In genomic region chr11:112127056-112127455, GRCh38 we compare ENCODE assay signal across 15 cellular contexts. TPM values are rescaled to one million over a fixed set of nuclear protein-coding genes. Genes with fewer than 3 reads are reported as not detected.
DNase-seq lines count a peak whose midpoint lies in the region; ATAC-seq, FAIRE-seq and TF ChIP-seq lines count a peak whose summit lies in the region.
"Had no signal": no experiment of that assay in that cellular context is flagged by ENCODE, and none has a peak within 500 bp of the region (broad histone marks: within the 10 kb centered on the region; RNA-seq: fewer than 3 reads in every experiment).

No MANE protein-coding gene starts in this region.

- 43% methylated on average over 2 of the region's 2 CpGs for WGBS in K562 (ENCODE audit: insufficient coverage, low coverage, missing lambda C conversion rate)

- H3K9me1 ChIP-seq in K562 (ENCODE audit: control insufficient read depth, insufficient read depth, low read length): no peaks in the 10 kb centered on the region

- no peak for TF ChIP-seq CTCF in HEK293 (tag by site-specific recombination; IDR thresholded peaks at IDR 0.05)
- no peak for TF ChIP-seq CTCF in RWPE1 (conservative IDR thresholded peaks at IDR 0.05; ENCODE audit: low read depth)
- no peak for TF ChIP-seq CTCF in K562 (IDR thresholded peaks at IDR 0.05 in 2 of 3, conservative IDR thresholded peaks at IDR 0.05 in 1 of 3; ENCODE audit: insufficient read depth in 2 of 3, low read depth in 1 of 3, low read length in 3 of 3)
- TF ChIP-seq CTCF in ascending aorta (IDR thresholded peaks at IDR 0.05): no peak

- no peak overlapping the region for H3K9ac ChIP-seq in K562 (ENCODE audit: insufficient read depth in 1 of 2, low read depth in 2 of 2, low read length in 2 of 2)
- H3K9ac ChIP-seq: BLaER1 treated with 17β-estradiol and CSF1 and Interleukin-3, amounts not matched to agents 10 nM and 100 nM had no signal

- POLR2A ChIA-PET in HEK293 (lab: Yijun Ruan, JAX): no interaction called here
- POLR2A ChIA-PET in RWPE1 (lab: Yijun Ruan, JAX; ENCODE audit: low non-redundant PET): no interaction called here
- POLR2A ChIA-PET in K562 (lab: Yijun Ruan, JAX): interaction anchor here (0.6 kb wide), 2 partner anchors 11 to 125 kb away, joined by 3 to 4 read pairs; no protein-coding TSS in a partner anchor

- no TSS peak for BruUV-seq in K562 (replicated peaks; lab: Mats Ljungman, UMichigan)

- no peak overlapping the region for H2AFZ ChIP-seq in K562 (ENCODE audit: low read depth, low read length)
- H2AFZ ChIP-seq: GM23338 had no signal

- H3K9me3 ChIP-seq in HEK293 (ENCODE audit: control insufficient read depth, insufficient read depth, low read depth, low read length) (no peaks in the 10 kb centered on the region), K562 (replicated peaks; ENCODE audit: control insufficient read depth, insufficient read depth, low read depth, low read length) (no peaks in the 10 kb centered on the region), ascending aorta (no peaks in the 10 kb centered on the region)
- H3K9me3 ChIP-seq: BLaER1 treated with 17β-estradiol and CSF1 and Interleukin-3, amounts not matched to agents 10 nM and 100 nM had no signal

- no peak for DNase-seq in RWPE1 (ENCODE audit: low spot score)
- no peak for DNase-seq in K562 (ENCODE audit: extremely low read depth in 1 of 4, low spot score in 3 of 4)
- DNase-seq in KG1 (lab: John Stamatoyannopoulos, UW): no peak
- DNase-seq in ascending aorta (ENCODE audit: low spot score in 2 of 2): no peak
- DNase-seq: Calu3; CD8-positive, alpha-beta T cell; DMS79 treated with DMSO at 0.1 percent for 48 hours; GF-D8 had no signal

- CTCF ChIA-PET in HEK293 (lab: Yijun Ruan, JAX) (interaction anchor here (1.3 kb wide), 1 partner anchor 152 kb away, joined by 3 read pairs; no protein-coding TSS in a partner anchor), RWPE1 (lab: Yijun Ruan, JAX) (interaction anchor here (0.6 to 0.7 kb wide), 2 partner anchors 14 to 153 kb away, joined by 4 to 8 read pairs; no protein-coding TSS in a partner anchor), K562 (lab: Yijun Ruan, JAX; ENCODE audit: low intra/inter-chr PET ratio) (no interaction called here)

- H3K4me1 ChIP-seq in HEK293 (ENCODE audit: control insufficient read depth, insufficient read depth, low read length) (0 out of 2 replicates have a peak, but pooled peaks cover 3% of the 10 kb centered on the region), K562 (replicated peaks in 1 of 2; ENCODE audit: control insufficient read depth in 2 of 2, insufficient read depth in 2 of 2, low read length in 2 of 2) (no peaks in the 10 kb centered on the region), ascending aorta (no peaks in the 10 kb centered on the region)

- H3K4me3 ChIP-seq in HEK293 (ENCODE audit: low read depth, low read length): no peak overlapping the region
- H3K4me3 ChIP-seq in K562: no peak overlapping the region
- no peak overlapping the region for H3K4me3 ChIP-seq in ascending aorta
- H3K4me3 ChIP-seq: BLaER1 treated with 17β-estradiol and CSF1 and Interleukin-3, amounts not matched to agents 10 nM and 100 nM; GM23338 had no signal

- no peak for FAIRE-seq in K562 (lab: Jason Lieb, UNC)
- FAIRE-seq: H54, HepG2 had no signal

- no peak overlapping the region for H3K27ac ChIP-seq in HEK293 (ENCODE audit: extremely low read depth, low read depth, low read length)
- peak overlapping the region; percentile 81; the same call in 1 of the 2 replicates for H3K27ac ChIP-seq in RWPE1
- no peak overlapping the region for H3K27ac ChIP-seq in K562 (ENCODE audit: extremely low read depth, low read depth, low read length)
- no peak overlapping the region for H3K27ac ChIP-seq in ascending aorta
- H3K27ac ChIP-seq: BLaER1 treated with 17β-estradiol and CSF1 and Interleukin-3, amounts not matched to agents 10 nM and 100 nM had no signal

- intact Hi-C loops in K562 (cut with micrococcal nuclease) (no loop called here), ascending aorta (cut with DNase I) (no loop called here)

- H3K27me3 ChIP-seq in K562 (ENCODE audit: control insufficient read depth in 2 of 2, insufficient read depth in 2 of 2, low read length in 2 of 2): no peaks in the 10 kb centered on the region
- H3K27me3 ChIP-seq in ascending aorta: no peaks in the 10 kb centered on the region
- H3K27me3 ChIP-seq: BLaER1 treated with 17β-estradiol and CSF1 and Interleukin-3, amounts not matched to agents 10 nM and 100 nM had no signal

- TF ChIP-seq EP300 in K562 (IDR thresholded peaks at IDR 0.05; ENCODE audit: low read length): no peak

- no peak for TF ChIP-seq RAD21 in K562 (CRISPR knock-in tag; conservative IDR thresholded peaks at IDR 0.05 in 1 of 2, IDR thresholded peaks at IDR 0.05 in 1 of 2)

- H3K79me2 ChIP-seq in K562 (ENCODE audit: control insufficient read depth, insufficient read depth, low read length): no peaks in the 10 kb centered on the region

- no peak for TF ChIP-seq POLR2A in K562 (conservative IDR thresholded peaks at IDR 0.05)

- H3K36me3 ChIP-seq in HEK293 (ENCODE audit: control insufficient read depth in 2 of 2, insufficient read depth in 1 of 2, low read length in 2 of 2): no peaks in the 10 kb centered on the region
- H3K36me3 ChIP-seq in K562 (ENCODE audit: control insufficient read depth, insufficient read depth, low read length): no peaks in the 10 kb centered on the region
- H3K36me3 ChIP-seq in ascending aorta: no peaks in the 10 kb centered on the region
- H3K36me3 ChIP-seq: BLaER1 treated with 17β-estradiol and CSF1 and Interleukin-3, amounts not matched to agents 10 nM and 100 nM had no signal

- H3K4me2 ChIP-seq in K562 (ENCODE audit: insufficient read depth, low read length): no peak overlapping the region
- H3K4me2 ChIP-seq: GM23338 had no signal

- ATAC-seq in K562: no peak
- ATAC-seq in HG03354 (IDR thresholded peaks at IDR 0.05; ENCODE audit: poor library complexity, severe bottlenecking, unreplicated experiment): no peak
- ATAC-seq: CD8-positive, alpha-beta T cell; GM23338; HepG2 had no signal

- no peaks in the 10 kb centered on the region for H4K20me1 ChIP-seq in K562 (replicated peaks; ENCODE audit: control insufficient read depth, insufficient read depth, low read length)
- H4K20me1 ChIP-seq: BLaER1 treated with 17β-estradiol and CSF1 and Interleukin-3, amounts not matched to agents 10 nM and 100 nM had no signal

- in situ Hi-C loops in K562 (cut with MboI): no loop called here

RNA-seq across cellular contexts. Expression of gene IL18, which starts 36.8 kb away (rescaled TPM):
- total RNA-seq in K562 (2011; cell fraction: chromatin; rRNA removed; ENCODE audit: low replicate concordance): 1.2 and 1.8 TPM in 2 replicates
- total RNA-seq in K562 (2011; cell fraction: nucleolus; rRNA removed): not detected in 2 replicates
- 0.95 and 2.7 TPM in 2 replicates for total RNA-seq in K562 (2011; cell fraction: nucleoplasm; rRNA removed)
- total RNA-seq in K562 (2014; rRNA removed) (3.3 and 5.4 TPM in 2 replicates), K562 (2014; rRNA removed; fragmentation: Illumina TruSeq; extraction: Trizol) (7.9 and 9.0 TPM in 2 replicates), K562 (2015; rRNA removed; fragmentation: Illumina TruSeq; extraction: Trizol) (7.4 and 8.0 TPM in 2 replicates), K562 (2021) (3.5 and 6.0 TPM in 2 replicates), ascending aorta (9.0 TPM)
- polyA plus RNA-seq in K562 (2011; rRNA removed) (2.2 and 4.1 TPM in 2 replicates), K562 (2014; fragmentation: Illumina TruSeq; extraction: Trizol) (10.0 TPM in 2 replicates), K562 (2014; fragmentation: Nextera tagmentation; extraction: Ambion mirVana) (1 to 10 TPM; 5.9 to 6.1 TPM), K562 (2014; rRNA removed) (7.4 and 8.9 TPM in 2 replicates)
- polyA plus RNA-seq in K562 (2011; cell fraction: cytosol; rRNA removed): 1.1 and 1.9 TPM in 2 replicates
- polyA plus RNA-seq in K562 (2011; cell fraction: nucleus; rRNA removed): 0.62 and 1.1 TPM in 2 replicates
- 8.1 and 30.0 TPM in 2 replicates for polyA plus RNA-seq in K562 (2012)
- 1.2 and 1.6 TPM in 2 replicates for polyA minus RNA-seq in K562 (2011; rRNA and poly(A)+ RNA removed)
- not detected in 2 replicates for polyA minus RNA-seq in K562 (2011; cell fraction: cytosol; rRNA and poly(A)+ RNA removed)
- 0.81 and 1.1 TPM in 2 replicates for polyA minus RNA-seq in K562 (2011; cell fraction: nucleus; rRNA and poly(A)+ RNA removed)
- total RNA-seq: CD8-positive, alpha-beta T cell had no signal

RNA-seq across cellular contexts. Expression of gene TEX12, which starts 40.1 kb away (rescaled TPM):
- total RNA-seq in K562 (2011; cell fraction: chromatin; rRNA removed; ENCODE audit: low replicate concordance): 0.39 and 0.44 TPM in 2 replicates
- total RNA-seq in K562 (2011; cell fraction: nucleolus; rRNA removed): 0.53 TPM in 1 of 2 replicates, not detected in the other
- 0.37 TPM in 1 of 2 replicates, not detected in the other for total RNA-seq in K562 (2011; cell fraction: nucleoplasm; rRNA removed)
- total RNA-seq in K562 (2014; rRNA removed): 0.65 TPM in 1 of 2 replicates, not detected in the other
- 0.73 and 1.0 TPM in 2 replicates for total RNA-seq in K562 (2014; rRNA removed; fragmentation: Illumina TruSeq; extraction: Trizol)
- 0.45 and 0.91 TPM in 2 replicates for total RNA-seq in K562 (2015; rRNA removed; fragmentation: Illumina TruSeq; extraction: Trizol)
- total RNA-seq in K562 (2021): 0.31 and 0.62 TPM in 2 replicates
- 0.10 and 0.28 TPM in 2 replicates for polyA plus RNA-seq in K562 (2011; rRNA removed)
- polyA plus RNA-seq in K562 (2011; cell fraction: cytosol; rRNA removed): not detected in 2 replicates
- polyA plus RNA-seq in K562 (2011; cell fraction: nucleus; rRNA removed): not detected in 2 replicates
- polyA plus RNA-seq in K562 (2012): 0.17 TPM in 1 of 2 replicates, not detected in the other
- 0.39 and 0.61 TPM in 2 replicates for polyA plus RNA-seq in K562 (2014; fragmentation: Illumina TruSeq; extraction: Trizol)
- polyA plus RNA-seq in K562 (2014; fragmentation: Nextera tagmentation; extraction: Ambion mirVana): 1 to 10 TPM; 1.4 to 2.3 TPM
- polyA plus RNA-seq in K562 (2014; rRNA removed): 0.20 and 0.28 TPM in 2 replicates
- polyA minus RNA-seq in K562 (2011; rRNA and poly(A)+ RNA removed): not detected in 2 replicates
- not detected in 2 replicates for polyA minus RNA-seq in K562 (2011; cell fraction: cytosol; rRNA and poly(A)+ RNA removed)
- not detected in 2 replicates for polyA minus RNA-seq in K562 (2011; cell fraction: nucleus; rRNA and poly(A)+ RNA removed)
- total RNA-seq in ascending aorta: not detected
- total RNA-seq: A172; Calu3; CD8-positive, alpha-beta T cell; GM23338; HepG2 had no signal
- polyA plus RNA-seq: HepG2 had no signal

RNA-seq across cellular contexts. Expression of gene SDHD, which starts 40.4 kb away (rescaled TPM):
- total RNA-seq in K562 (2011; cell fraction: chromatin; rRNA removed; ENCODE audit: low replicate concordance): 36.9 and 54.3 TPM in 2 replicates
- total RNA-seq in K562 (2011; cell fraction: nucleolus; rRNA removed): 66.0 and 67.4 TPM in 2 replicates
- total RNA-seq in K562 (2011; cell fraction: nucleoplasm; rRNA removed): 67.2 and 80.8 TPM in 2 replicates
- total RNA-seq in K562 (2014; rRNA removed): 117 and 150 TPM in 2 replicates
- 239 and 242 TPM in 2 replicates for total RNA-seq in K562 (2014; rRNA removed; fragmentation: Illumina TruSeq; extraction: Trizol)
- 156 and 174 TPM in 2 replicates for total RNA-seq in K562 (2015; rRNA removed; fragmentation: Illumina TruSeq; extraction: Trizol)
- total RNA-seq in K562 (2021): 176 and 197 TPM in 2 replicates
- 276 and 303 TPM in 2 replicates for polyA plus RNA-seq in K562 (2011; rRNA removed)
- 544 and 575 TPM in 2 replicates for polyA plus RNA-seq in K562 (2011; cell fraction: cytosol; rRNA removed)
- polyA plus RNA-seq in K562 (2011; cell fraction: nucleus; rRNA removed): 122 and 139 TPM in 2 replicates
- 150 and 211 TPM in 2 replicates for polyA plus RNA-seq in K562 (2012)
- polyA plus RNA-seq in K562 (2014; fragmentation: Illumina TruSeq; extraction: Trizol): 201 and 215 TPM in 2 replicates
- 1,000 to 10,000 TPM; 1,105 to 1,225 TPM for polyA plus RNA-seq in K562 (2014; fragmentation: Nextera tagmentation; extraction: Ambion mirVana)
- polyA plus RNA-seq in K562 (2014; rRNA removed): 215 and 243 TPM in 2 replicates
- 281 and 364 TPM in 2 replicates for polyA minus RNA-seq in K562 (2011; rRNA and poly(A)+ RNA removed)
- polyA minus RNA-seq in K562 (2011; cell fraction: cytosol; rRNA and poly(A)+ RNA removed): 120 and 142 TPM in 2 replicates
- polyA minus RNA-seq in K562 (2011; cell fraction: nucleus; rRNA and poly(A)+ RNA removed): 27.1 and 46.9 TPM in 2 replicates
- total RNA-seq in ascending aorta: 68.5 TPM

RNA-seq across cellular contexts. Expression of gene TIMM8B, which starts 40.5 kb away (rescaled TPM):
- total RNA-seq in K562 (2011; cell fraction: chromatin; rRNA removed; ENCODE audit: low replicate concordance): 15.0 and 19.8 TPM in 2 replicates
- 27.7 and 34.7 TPM in 2 replicates for total RNA-seq in K562 (2011; cell fraction: nucleolus; rRNA removed)
- total RNA-seq in K562 (2011; cell fraction: nucleoplasm; rRNA removed): 27.4 and 37.3 TPM in 2 replicates
- total RNA-seq in K562 (2014; rRNA removed) (145 and 209 TPM in 2 replicates), K562 (2014; rRNA removed; fragmentation: Illumina TruSeq; extraction: Trizol) (108 and 117 TPM in 2 replicates), K562 (2015; rRNA removed; fragmentation: Illumina TruSeq; extraction: Trizol) (106 and 117 TPM in 2 replicates), K562 (2021) (104 and 113 TPM in 2 replicates), ascending aorta (28.9 TPM)
- polyA plus RNA-seq in K562 (2011; rRNA removed) (124 and 175 TPM in 2 replicates), K562 (2014; fragmentation: Illumina TruSeq; extraction: Trizol) (95.8 and 105 TPM in 2 replicates), K562 (2014; fragmentation: Nextera tagmentation; extraction: Ambion mirVana) (100 to 1,000 TPM; 325 to 338 TPM), K562 (2014; rRNA removed) (200 and 208 TPM in 2 replicates)
- 126 and 165 TPM in 2 replicates for polyA plus RNA-seq in K562 (2011; cell fraction: cytosol; rRNA removed)
- 89.6 and 91.5 TPM in 2 replicates for polyA plus RNA-seq in K562 (2011; cell fraction: nucleus; rRNA removed)
- polyA plus RNA-seq in K562 (2012): 85.4 and 177 TPM in 2 replicates
- 41.4 and 45.7 TPM in 2 replicates for polyA minus RNA-seq in K562 (2011; rRNA and poly(A)+ RNA removed)
- polyA minus RNA-seq in K562 (2011; cell fraction: cytosol; rRNA and poly(A)+ RNA removed): 14.5 and 20.1 TPM in 2 replicates
- polyA minus RNA-seq in K562 (2011; cell fraction: nucleus; rRNA and poly(A)+ RNA removed): 17.5 and 27.4 TPM in 2 replicates

RNA-seq across cellular contexts. Expression of gene BCO2, which starts 48.3 kb away (rescaled TPM):
- total RNA-seq in K562 (2011; cell fraction: chromatin; rRNA removed; ENCODE audit: low replicate concordance): 0.83 and 5.0 TPM in 2 replicates
- 0.17 and 1.4 TPM in 2 replicates for total RNA-seq in K562 (2011; cell fraction: nucleolus; rRNA removed)
- total RNA-seq in K562 (2011; cell fraction: nucleoplasm; rRNA removed): 1.4 and 3.3 TPM in 2 replicates
- total RNA-seq in K562 (2014; rRNA removed) (0.69 TPM in 1 of 2 replicates, not detected in the other), K562 (2014; rRNA removed; fragmentation: Illumina TruSeq; extraction: Trizol) (0.54 and 1.0 TPM in 2 replicates), K562 (2015; rRNA removed; fragmentation: Illumina TruSeq; extraction: Trizol) (0.91 and 1.4 TPM in 2 replicates), K562 (2021) (0.42 and 0.60 TPM in 2 replicates), ascending aorta (not detected)
- polyA plus RNA-seq in K562 (2011; rRNA removed) (0.52 and 0.58 TPM in 2 replicates), K562 (2014; fragmentation: Illumina TruSeq; extraction: Trizol) (0.31 and 0.61 TPM in 2 replicates), K562 (2014; fragmentation: Nextera tagmentation; extraction: Ambion mirVana) (under 1 TPM; 0.21 to 0.24 TPM), K562 (2014; rRNA removed) (0.64 and 0.90 TPM in 2 replicates)
- 0.09 and 0.15 TPM in 2 replicates for polyA plus RNA-seq in K562 (2011; cell fraction: cytosol; rRNA removed)
- 0.82 and 2.4 TPM in 2 replicates for polyA plus RNA-seq in K562 (2011; cell fraction: nucleus; rRNA removed)
- 0.18 and 1.1 TPM in 2 replicates for polyA plus RNA-seq in K562 (2012)
- polyA minus RNA-seq in K562 (2011; rRNA and poly(A)+ RNA removed): 0.35 and 2.0 TPM in 2 replicates
- polyA minus RNA-seq in K562 (2011; cell fraction: cytosol; rRNA and poly(A)+ RNA removed): not detected in 2 replicates
- 0.40 and 1.3 TPM in 2 replicates for polyA minus RNA-seq in K562 (2011; cell fraction: nucleus; rRNA and poly(A)+ RNA removed)
